Comparison of ENCODE assay signal across 16 cellular contexts in the genomic region with DNA sequence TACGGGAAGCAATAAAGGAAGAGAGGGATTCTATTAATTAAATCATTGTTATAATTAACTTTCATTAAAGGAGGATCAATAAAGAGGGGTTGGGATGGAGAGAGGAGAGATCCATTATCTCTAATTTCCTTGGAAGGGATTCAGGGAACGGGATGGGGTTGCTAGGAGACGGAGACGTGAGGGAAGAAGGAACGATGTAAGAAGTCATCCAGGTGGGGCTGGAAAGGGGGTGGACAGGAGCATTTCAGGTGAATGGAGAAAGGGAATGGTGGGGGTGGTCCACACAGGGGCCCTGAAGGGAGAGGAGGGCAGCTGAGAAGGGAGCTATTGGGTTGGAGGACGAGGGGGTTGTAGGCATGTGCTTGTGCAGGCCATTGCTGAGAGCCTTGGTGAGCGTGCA. TPM values are rescaled to one million over a fixed set of nuclear protein-coding genes. Genes with fewer than 3 reads are reported as not detected.
DNase-seq lines count a peak whose midpoint lies in the region; TF ChIP-seq lines count a peak whose summit lies in the region.
"Had no signal": no experiment of that assay in that cellular context is flagged by ENCODE, and none has a peak within 500 bp of the region (broad histone marks: within the 10 kb centered on the region; RNA-seq: fewer than 3 reads in every experiment).

No MANE protein-coding gene starts in this region.

- no peak overlapping the region for H3K4me3 ChIP-seq in HEK293 (ENCODE audit: low read depth, low read length)
- H3K4me3 ChIP-seq: A549 had no signal

- H3K9me3 ChIP-seq in HEK293 (ENCODE audit: control insufficient read depth, insufficient read depth, low read depth, low read length), result no peaks in the 10 kb centered on the region
- H3K9me3 ChIP-seq: A549, BE2C had no signal

- no peaks in the 10 kb centered on the region for H3K9me3 Mint-ChIP-seq in endothelial cell (ENCODE audit: unreplicated experiment)
- H3K9me3 Mint-ChIP-seq: CD8-positive, alpha-beta T cell had no signal

- H3K27me3 Mint-ChIP-seq in endothelial cell (ENCODE audit: unreplicated experiment), result peaks cover 8% of the 10 kb centered on the region

- H3K4me1 Mint-ChIP-seq in endothelial cell (ENCODE audit: unreplicated experiment), result no peaks in the 10 kb centered on the region

- CTCF ChIA-PET in HEK293 (lab: Yijun Ruan, JAX), result interaction anchor here (1.5 to 29.1 kb wide), 4 partner anchors 8 to 47 kb away, joined by 3 to 915 read pairs (median 9); no protein-coding TSS in a partner anchor

- peaks cover 33% of the 10 kb centered on the region for H3K36me3 Mint-ChIP-seq in endothelial cell (ENCODE audit: low read depth, unreplicated experiment)

- no peak overlapping the region for H3K27ac ChIP-seq in HEK293 (ENCODE audit: extremely low read depth, low read depth, low read length)
- H3K27ac ChIP-seq: A549, C4-2B had no signal

- peaks cover 14% of the 10 kb centered on the region for H3K4me1 ChIP-seq in HEK293 (ENCODE audit: control insufficient read depth, insufficient read depth, low read length)
- H3K4me1 ChIP-seq: A549, BE2C had no signal

- peaks cover 0 to 30% of the 10 kb centered on the region in 2 experiments; a peak in 2 of 3 replicates for H3K36me3 ChIP-seq in HEK293 (ENCODE audit: control insufficient read depth in 2 of 2, insufficient read depth in 1 of 2, low read length in 2 of 2)
- H3K36me3 ChIP-seq: BE2C had no signal

- DNase-seq in NCI-H2227 treated with DMSO at 0.1 percent for 48 hours (lab: John Stamatoyannopoulos, UW) (peak; percentile 37), endothelial cell (ENCODE audit: low spot score) (no peak), putamen (ENCODE audit: low spot score) (peak; percentile 60), KBM-7 (no peak)
- DNase-seq in activated CD4-positive, alpha-beta T cell treated with anti-CD3 and anti-CD28 coated beads for 4 hours, result no peak
- DNase-seq in activated CD8-positive, alpha-beta memory T cell treated with anti-CD3 and anti-CD28 coated beads for 24 hours, result no peak
- DNase-seq: BE2C; CD8-positive, alpha-beta T cell; COR-L47; DMS153; DND-41; GF-D8; IMR-90 had no signal

- peak overlapping the region; percentile 62 for H3K27ac Mint-ChIP-seq in endothelial cell (ENCODE audit: unreplicated experiment)
- H3K27ac Mint-ChIP-seq: CD8-positive, alpha-beta T cell had no signal

- TF ChIP-seq CTCF in HEK293 (tag by site-specific recombination; IDR thresholded peaks at IDR 0.05) (no peak), endothelial cell (IDR thresholded peaks at IDR 0.05; ENCODE audit: unreplicated experiment) (no peak)

- peak overlapping the region; percentile 5 for H3K4me3 Mint-ChIP-seq in endothelial cell (ENCODE audit: unreplicated experiment)
- H3K4me3 Mint-ChIP-seq: CD8-positive, alpha-beta T cell had no signal

- POLR2A ChIA-PET in HEK293 (lab: Yijun Ruan, JAX), result no interaction called here

- in situ Hi-C loops in KBM-7 (cut with MboI; ENCODE audit: low pct_unique_long_range_greater_than_20kb, low sequenced_read_pairs), result no loop called here

TF ChIP-seq in HEK293, 187 proteins besides CTCF, POLR2A, EP300 and RAD21:
- TF ChIP-seq ZNF600 (tag by site-specific recombination; IDR thresholded peaks at IDR 0.05) (peak; percentile 78; the same call in 1 of the 2 replicates), ZNF146 (tag by site-specific recombination; IDR thresholded peaks at IDR 0.05) (no peak)

RNA-seq across cellular contexts. Expression of a gene that starts 17.2 kb away (rescaled TPM):
- 144 TPM for total RNA-seq in endothelial cell (ENCODE audit: unreplicated experiment)

RNA-seq across cellular contexts. Expression of a gene that starts 34.2 kb away (rescaled TPM):
- total RNA-seq in endothelial cell (ENCODE audit: unreplicated experiment), result 342 TPM

RNA-seq across cellular contexts. Expression of a gene that starts 41.7 kb away (rescaled TPM):
- 1.4 TPM for total RNA-seq in endothelial cell (ENCODE audit: unreplicated experiment)
- total RNA-seq: CD8-positive, alpha-beta T cell; IMR-90 had no signal

Comparison
In these comparisons a context has a peak if more than half of its experiments do, and no peak if none do; other contexts are left out.
1. DNase-seq: peak in NCI-H2227 treated with DMSO at 0.1 percent for 48 hours (single experiment) and putamen (single experiment); none in endothelial cell (single experiment), activated CD4-positive, alpha-beta T cell treated with anti-CD3 and anti-CD28 coated beads for 4 hours (0 of 2), activated CD8-positive, alpha-beta memory T cell treated with anti-CD3 and anti-CD28 coated beads for 24 hours (single experiment) and KBM-7 (single experiment).